ENCODE assay signal across 8 cellular contexts in the genomic region with DNA sequence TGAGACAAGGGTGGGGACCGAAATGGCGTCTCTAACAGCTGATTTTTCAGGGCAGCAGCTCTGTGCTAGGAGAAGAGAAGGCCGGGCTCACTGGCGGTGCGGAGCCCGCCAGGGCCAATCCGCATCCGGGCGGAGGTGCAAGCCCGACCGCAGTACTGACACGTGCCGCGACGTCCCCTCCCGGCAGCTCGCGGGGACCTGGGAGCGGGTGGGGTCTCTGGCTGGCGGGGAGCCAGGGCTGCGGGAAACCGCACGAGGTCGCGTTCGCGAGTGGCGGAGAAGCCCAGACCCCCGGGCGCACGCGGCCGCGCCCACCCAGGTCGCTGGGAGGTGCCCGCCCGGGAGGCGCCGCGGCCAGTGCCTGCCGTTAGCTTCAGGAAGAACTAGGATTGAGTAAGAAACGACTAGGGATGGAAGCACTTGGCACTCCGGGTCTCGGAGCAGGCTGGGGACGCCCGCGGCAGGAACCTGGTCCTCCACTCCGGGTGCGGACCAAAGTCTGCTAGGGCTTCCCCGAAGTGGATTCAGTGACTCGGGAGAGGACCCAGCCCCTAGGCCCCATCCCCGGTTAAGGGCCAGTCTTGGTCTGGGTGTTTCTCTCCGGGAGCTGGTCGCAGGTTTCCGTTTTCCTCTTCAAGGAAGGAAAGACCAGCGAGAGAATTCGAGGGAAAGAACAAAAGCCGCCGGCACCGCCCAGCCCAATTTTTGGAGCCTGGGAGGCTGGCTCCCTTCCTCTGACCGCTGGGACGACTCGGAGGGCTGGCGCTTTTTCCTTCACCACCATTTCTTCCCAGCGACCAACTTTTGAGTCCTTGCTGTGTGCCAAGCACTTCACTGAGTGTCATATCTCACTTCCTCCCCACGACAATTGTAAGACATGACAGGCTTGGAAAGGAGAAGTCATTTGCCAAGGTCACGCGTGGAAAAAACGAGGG. TPM values are rescaled to one million over a fixed set of nuclear protein-coding genes. Genes with fewer than 3 reads are reported as not detected.
DNase-seq lines count a peak whose midpoint lies in the region; ATAC-seq lines count a peak whose summit lies in the region.

No MANE protein-coding gene starts in this region.

- H3K4me1 Mint-ChIP-seq in activated T-cell treated with anti-CD3 and anti-CD28 coated beads, Interleukin-2, amount 50 U/mL, for 24 hours (ENCODE audit: low read depth): peaks cover 32% of the 10 kb centered on the region

- H3K27ac Mint-ChIP-seq in activated T-cell treated with anti-CD3 and anti-CD28 coated beads, Interleukin-2, amount 50 U/mL, for 24 hours: peak overlapping the region; percentile 61

- H3K27me3 Mint-ChIP-seq in activated T-cell treated with anti-CD3 and anti-CD28 coated beads, Interleukin-2, amount 50 U/mL, for 24 hours: peaks cover 23% of the 10 kb centered on the region

- DNase-seq in ELF-1 (ENCODE audit: low read depth, low spot score) (peak; percentile 84), NCI-H2107 treated with DMSO at 0.1 percent for 48 hours (lab: John Stamatoyannopoulos, UW; ENCODE audit: unreplicated experiment) (peak; percentile 71), superior temporal gyrus (ENCODE audit: extremely low spot score) (peak; percentile 55)
- peak; percentile 69 for DNase-seq in activated T-cell treated with anti-CD3 and anti-CD28 coated beads, Interleukin-2, amount 50 U/mL, for 24 hours

- peak overlapping the region; percentile 66 for H3K9ac ChIP-seq in mucosa of stomach (ENCODE audit: low read length)

- H3K36me3 ChIP-seq in mucosa of stomach (ENCODE audit: control insufficient read depth, insufficient read depth, low read length): no peaks in the 10 kb centered on the region

- peak; percentile 70 for ATAC-seq in esophagus mucosa
- no peak for ATAC-seq in GM19395 (IDR thresholded peaks at IDR 0.05; ENCODE audit: unreplicated experiment)
- ATAC-seq in HG02571 (IDR thresholded peaks at IDR 0.05; ENCODE audit: unreplicated experiment): no peak

- H3K9me3 ChIP-seq in mucosa of stomach (ENCODE audit: control insufficient read depth, low read length): no peaks in the 10 kb centered on the region

- no peaks in the 10 kb centered on the region for H3K36me3 Mint-ChIP-seq in activated T-cell treated with anti-CD3 and anti-CD28 coated beads, Interleukin-2, amount 50 U/mL, for 24 hours (ENCODE audit: low read depth)

- H3K27me3 ChIP-seq in mucosa of stomach (ENCODE audit: control insufficient read depth, insufficient read depth, low read length): no peaks in the 10 kb centered on the region

- no peaks in the 10 kb centered on the region for H3K9me3 Mint-ChIP-seq in activated T-cell treated with anti-CD3 and anti-CD28 coated beads, Interleukin-2, amount 50 U/mL, for 24 hours

- H3K4me3 ChIP-seq in mucosa of stomach (ENCODE audit: low read length): peak overlapping the region; percentile 68

- H3K4me1 ChIP-seq in mucosa of stomach (ENCODE audit: control insufficient read depth, insufficient read depth, low read length): peaks cover 18% of the 10 kb centered on the region

- H3K4me3 Mint-ChIP-seq in activated T-cell treated with anti-CD3 and anti-CD28 coated beads, Interleukin-2, amount 50 U/mL, for 24 hours: peak overlapping the region; percentile 65

RNA-seq across cellular contexts. Expression of a gene that starts 16.7 kb away (rescaled TPM):
- 110 TPM for total RNA-seq in esophagus mucosa

RNA-seq across cellular contexts. Expression of a gene that starts 47.4 kb away (rescaled TPM):
- total RNA-seq in esophagus mucosa: 11.1 TPM
